Comparison of ENCODE assay signal across 21 cellular contexts in the genomic region with DNA sequence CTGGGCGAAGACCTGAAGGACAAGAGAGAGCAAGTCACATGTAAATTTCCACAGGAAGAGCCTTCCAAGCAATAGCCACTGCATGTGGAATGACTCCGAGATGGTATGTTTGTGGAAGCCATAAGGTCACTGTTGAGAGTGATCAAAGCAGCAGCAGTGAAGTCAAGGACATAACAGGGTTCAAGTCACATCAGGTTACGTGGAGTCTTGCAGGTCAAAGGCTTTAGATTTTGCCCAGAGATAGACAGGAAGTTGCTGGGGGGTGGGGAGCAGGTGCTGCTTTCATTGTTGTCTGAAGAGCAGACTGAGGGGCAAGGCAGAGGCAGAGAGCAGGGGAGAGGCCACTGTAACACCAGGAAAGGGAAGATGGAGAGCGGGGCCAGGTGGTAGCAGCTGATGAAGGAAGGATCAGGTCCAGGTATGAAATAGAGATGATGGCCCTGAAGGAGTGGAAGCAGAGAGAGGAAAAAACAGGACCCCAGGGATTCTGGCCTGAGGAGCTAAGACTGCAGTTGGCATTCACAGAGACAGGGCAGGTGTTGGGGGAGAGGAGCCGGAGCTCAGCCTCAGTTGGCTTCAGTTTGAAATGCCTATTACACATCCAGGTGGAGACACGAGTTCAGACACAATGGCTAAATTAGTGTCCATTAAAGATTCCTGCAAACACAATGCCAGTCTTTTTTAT.
DNase-seq lines count a peak whose midpoint lies in the region; ATAC-seq and TF ChIP-seq lines count a peak whose summit lies in the region.
"Had no signal": no experiment of that assay in that cellular context is flagged by ENCODE, and none has a peak within 500 bp of the region (broad histone marks: within the 10 kb centered on the region; RNA-seq: fewer than 3 reads in every experiment).

No MANE protein-coding gene starts in this region.

- POLR2A ChIA-PET in activated CD8-positive, alpha-beta T cell treated with anti-CD3 and anti-CD28 coated beads for 36 hours (lab: Charles Lee): no interaction called here
- POLR2A ChIA-PET in activated CD8-positive, alpha-beta T cell treated with anti-CD3 and anti-CD28 coated beads, Interleukin-2, amount 10 ng/mL, durations not matched to agents 7 days and 5 days (lab: Charles Lee): no interaction called here
- POLR2A ChIA-PET in OCI-LY7 (lab: Charles Lee): interaction anchor here (0.6 kb wide), 1 partner anchor 1470 kb away, joined by 3 read pairs; no protein-coding TSS in a partner anchor

- H3K4me1 ChIP-seq in OCI-LY7 (ENCODE audit: insufficient read depth, low read length, poor library complexity, severe bottlenecking) (peaks cover 7% of the 10 kb centered on the region), right atrium auricular region (no peaks in the 10 kb centered on the region)
- H3K4me1 ChIP-seq: HAP-1, left lung had no signal

- H3K9me3 ChIP-seq in OCI-LY7 (ENCODE audit: low read length): no peaks in the 10 kb centered on the region
- no peaks in the 10 kb centered on the region for H3K9me3 ChIP-seq in right atrium auricular region
- H3K9me3 ChIP-seq: HAP-1, left lung had no signal

- DNase-seq in activated CD8-positive, alpha-beta T cell treated with anti-CD3 and anti-CD28 coated beads for 36 hours: peak; percentile 33
- DNase-seq in activated CD8-positive, alpha-beta T cell treated with anti-CD3 and anti-CD28 coated beads, Interleukin-2, amount 10 ng/mL, durations not matched to agents 7 days and 5 days: no peak
- DNase-seq in NCI-H146 treated with DMSO at 0.1 percent for 48 hours (lab: John Stamatoyannopoulos, UW; ENCODE audit: unreplicated experiment) (peak; percentile 58), OCI-LY7 (ENCODE audit: low spot score) (peak; percentile 29), progenitor cell of endocrine pancreas (ENCODE audit: low spot score, unreplicated experiment) (no peak), right atrium auricular region (ENCODE audit: low spot score) (no peak)
- DNase-seq: DMS79; effector memory CD4-positive, alpha-beta T cell; glutamatergic neuron; left lung; MV-4-11; NCI-H226; OCI-M1; stimulated activated naive CD4-positive, alpha-beta T cell; T-helper 17 cell had no signal

- H3K4me3 ChIP-seq in OCI-LY7 (ENCODE audit: low read depth, low read length, poor library complexity, severe bottlenecking) (no peak overlapping the region), right atrium auricular region (no peak overlapping the region)
- H3K4me3 ChIP-seq: HAP-1, left lung had no signal

- H3K4me2 ChIP-seq in OCI-LY7 (ENCODE audit: low read length): no peak overlapping the region

- no TSS peak for BruUV-seq in OCI-LY7 (replicated peaks; lab: Mats Ljungman, UMichigan)

- peak; percentile 30 for ATAC-seq in activated CD8-positive, alpha-beta T cell treated with anti-CD3 and anti-CD28 coated beads for 36 hours
- no peak for ATAC-seq in activated CD8-positive, alpha-beta T cell treated with anti-CD3 and anti-CD28 coated beads, Interleukin-2, amount 10 ng/mL, durations not matched to agents 7 days and 5 days
- ATAC-seq in GM21381 (IDR thresholded peaks at IDR 0.05; ENCODE audit: unreplicated experiment) (no peak), HG03342 (IDR thresholded peaks at IDR 0.05; ENCODE audit: unreplicated experiment) (no peak)
- ATAC-seq: activated T-helper 17 cell treated with anti-CD3 and anti-CD28 coated beads, Interleukin-2, amount 50 U/mL, for 72 hours; left lung; T-helper 17 cell had no signal

- CTCF ChIA-PET in activated CD8-positive, alpha-beta T cell treated with anti-CD3 and anti-CD28 coated beads for 36 hours (lab: Charles Lee): interaction anchor here (1.0 kb wide), 1 partner anchor 59 kb away, joined by 3 read pairs; no protein-coding TSS in a partner anchor
- CTCF ChIA-PET in activated CD8-positive, alpha-beta T cell treated with anti-CD3 and anti-CD28 coated beads, Interleukin-2, amount 10 ng/mL, durations not matched to agents 7 days and 5 days (lab: Charles Lee): no interaction called here
- CTCF ChIA-PET in OCI-LY7 (lab: Charles Lee; ENCODE audit: unreplicated experiment): no interaction called here

- no peaks in the 10 kb centered on the region for H3K36me3 ChIP-seq in OCI-LY7 (ENCODE audit: insufficient read depth, low read length)
- H3K36me3 ChIP-seq in right atrium auricular region: peaks cover 4% of the 10 kb centered on the region
- H3K36me3 ChIP-seq: HAP-1, left lung had no signal

- H3K4me3 Mint-ChIP-seq in activated CD8-positive, alpha-beta T cell treated with anti-CD3 and anti-CD28 coated beads for 36 hours: no peak overlapping the region
- no peak overlapping the region for H3K4me3 Mint-ChIP-seq in activated CD8-positive, alpha-beta T cell treated with anti-CD3 and anti-CD28 coated beads, Interleukin-2, amount 10 ng/mL, durations not matched to agents 7 days and 5 days
- no peak overlapping the region for H3K4me3 Mint-ChIP-seq in progenitor cell of endocrine pancreas (ENCODE audit: low read depth)
- H3K4me3 Mint-ChIP-seq: activated T-helper 17 cell treated with anti-CD3 and anti-CD28 coated beads, Interleukin-2, amount 50 U/mL, for 72 hours; central memory CD8-positive, alpha-beta T cell; T-helper 17 cell; type B pancreatic cell had no signal

- H3K4me1 Mint-ChIP-seq in activated CD8-positive, alpha-beta T cell treated with anti-CD3 and anti-CD28 coated beads for 36 hours (ENCODE audit: low read depth): peaks cover 8% of the 10 kb centered on the region
- peaks cover 8% of the 10 kb centered on the region for H3K4me1 Mint-ChIP-seq in activated CD8-positive, alpha-beta T cell treated with anti-CD3 and anti-CD28 coated beads, Interleukin-2, amount 10 ng/mL, durations not matched to agents 7 days and 5 days (ENCODE audit: low read depth)
- no peaks in the 10 kb centered on the region for H3K4me1 Mint-ChIP-seq in progenitor cell of endocrine pancreas (ENCODE audit: low read depth)

- no peak overlapping the region for H2AFZ ChIP-seq in OCI-LY7 (ENCODE audit: low read length)

- intact Hi-C loops in activated CD8-positive, alpha-beta T cell treated with anti-CD3 and anti-CD28 coated beads for 36 hours (cut with micrococcal nuclease): no loop called here
- intact Hi-C loops in OCI-LY7 (cut with micrococcal nuclease; ENCODE audit: unreplicated experiment): no loop called here

- no peak overlapping the region for H3K27ac ChIP-seq in OCI-LY7 (ENCODE audit: low read depth, low read length, poor library complexity, severe bottlenecking)
- H3K27ac ChIP-seq in right atrium auricular region: no peak overlapping the region
- H3K27ac ChIP-seq: left lung had no signal

- H3K27ac Mint-ChIP-seq in activated CD8-positive, alpha-beta T cell treated with anti-CD3 and anti-CD28 coated beads for 36 hours: no peak overlapping the region
- H3K27ac Mint-ChIP-seq in activated CD8-positive, alpha-beta T cell treated with anti-CD3 and anti-CD28 coated beads, Interleukin-2, amount 10 ng/mL, durations not matched to agents 7 days and 5 days: no peak overlapping the region
- H3K27ac Mint-ChIP-seq in progenitor cell of endocrine pancreas: peak overlapping the region; percentile 29
- H3K27ac Mint-ChIP-seq: activated T-helper 17 cell treated with anti-CD3 and anti-CD28 coated beads, Interleukin-2, amount 50 U/mL, for 72 hours; T-helper 17 cell; type B pancreatic cell had no signal

- no peaks in the 10 kb centered on the region for H3K9me2 ChIP-seq in OCI-LY7 (ENCODE audit: insufficient read depth, low read length)

- no peak for TF ChIP-seq CTCF in activated CD8-positive, alpha-beta T cell treated with anti-CD3 and anti-CD28 coated beads for 36 hours (IDR thresholded peaks at IDR 0.05)
- no peak for TF ChIP-seq CTCF in OCI-LY7 (conservative IDR thresholded peaks at IDR 0.05; ENCODE audit: low read length)
- TF ChIP-seq CTCF in progenitor cell of endocrine pancreas (IDR thresholded peaks at IDR 0.05; ENCODE audit: unreplicated experiment): no peak
- TF ChIP-seq CTCF in right atrium auricular region (IDR thresholded peaks at IDR 0.05): no peak

- no peaks in the 10 kb centered on the region for H3K36me3 Mint-ChIP-seq in activated CD8-positive, alpha-beta T cell treated with anti-CD3 and anti-CD28 coated beads for 36 hours (ENCODE audit: low read depth)
- H3K36me3 Mint-ChIP-seq in activated CD8-positive, alpha-beta T cell treated with anti-CD3 and anti-CD28 coated beads, Interleukin-2, amount 10 ng/mL, durations not matched to agents 7 days and 5 days (ENCODE audit: low read depth): no peaks in the 10 kb centered on the region
- no peaks in the 10 kb centered on the region for H3K36me3 Mint-ChIP-seq in progenitor cell of endocrine pancreas (ENCODE audit: insufficient read depth)
- H3K36me3 Mint-ChIP-seq: type B pancreatic cell had no signal

- no peaks in the 10 kb centered on the region for H3K27me3 ChIP-seq in right atrium auricular region
- H3K27me3 ChIP-seq: left lung had no signal

- H3K79me2 ChIP-seq in OCI-LY7 (ENCODE audit: insufficient read depth, low read depth, low read length): no peaks in the 10 kb centered on the region

- H3K9me3 Mint-ChIP-seq in activated CD8-positive, alpha-beta T cell treated with anti-CD3 and anti-CD28 coated beads for 36 hours: no peaks in the 10 kb centered on the region
- no peaks in the 10 kb centered on the region for H3K9me3 Mint-ChIP-seq in activated CD8-positive, alpha-beta T cell treated with anti-CD3 and anti-CD28 coated beads, Interleukin-2, amount 10 ng/mL, durations not matched to agents 7 days and 5 days (ENCODE audit: insufficient read depth)
- no peaks in the 10 kb centered on the region for H3K9me3 Mint-ChIP-seq in progenitor cell of endocrine pancreas (ENCODE audit: low read depth)
- H3K9me3 Mint-ChIP-seq: activated T-helper 17 cell treated with anti-CD3 and anti-CD28 coated beads, Interleukin-2, amount 50 U/mL, for 72 hours; central memory CD8-positive, alpha-beta T cell; type B pancreatic cell had no signal

- no peaks in the 10 kb centered on the region for H4K20me1 ChIP-seq in OCI-LY7 (ENCODE audit: insufficient read depth, low read length)

- peaks cover 1% of the 10 kb centered on the region for H3K27me3 Mint-ChIP-seq in activated CD8-positive, alpha-beta T cell treated with anti-CD3 and anti-CD28 coated beads for 36 hours
- peaks cover 3% of the 10 kb centered on the region for H3K27me3 Mint-ChIP-seq in activated CD8-positive, alpha-beta T cell treated with anti-CD3 and anti-CD28 coated beads, Interleukin-2, amount 10 ng/mL, durations not matched to agents 7 days and 5 days (ENCODE audit: low read depth)
- no peaks in the 10 kb centered on the region for H3K27me3 Mint-ChIP-seq in progenitor cell of endocrine pancreas
- H3K27me3 Mint-ChIP-seq: T-helper 17 cell, type B pancreatic cell had no signal

Comparison
In these comparisons a context has a peak if more than half of its experiments do, and no peak if none do; other contexts are left out.
1. DNase-seq: peak in activated CD8-positive, alpha-beta T cell treated with anti-CD3 and anti-CD28 coated beads for 36 hours (single experiment), NCI-H146 treated with DMSO at 0.1 percent for 48 hours (single experiment) and OCI-LY7 (single experiment); none in activated CD8-positive, alpha-beta T cell treated with anti-CD3 and anti-CD28 coated beads, Interleukin-2, amount 10 ng/mL, durations not matched to agents 7 days and 5 days (single experiment), progenitor cell of endocrine pancreas (single experiment) and right atrium auricular region (single experiment).